1 cellular context compared by ENCODE assay signal in the genomic region with DNA sequence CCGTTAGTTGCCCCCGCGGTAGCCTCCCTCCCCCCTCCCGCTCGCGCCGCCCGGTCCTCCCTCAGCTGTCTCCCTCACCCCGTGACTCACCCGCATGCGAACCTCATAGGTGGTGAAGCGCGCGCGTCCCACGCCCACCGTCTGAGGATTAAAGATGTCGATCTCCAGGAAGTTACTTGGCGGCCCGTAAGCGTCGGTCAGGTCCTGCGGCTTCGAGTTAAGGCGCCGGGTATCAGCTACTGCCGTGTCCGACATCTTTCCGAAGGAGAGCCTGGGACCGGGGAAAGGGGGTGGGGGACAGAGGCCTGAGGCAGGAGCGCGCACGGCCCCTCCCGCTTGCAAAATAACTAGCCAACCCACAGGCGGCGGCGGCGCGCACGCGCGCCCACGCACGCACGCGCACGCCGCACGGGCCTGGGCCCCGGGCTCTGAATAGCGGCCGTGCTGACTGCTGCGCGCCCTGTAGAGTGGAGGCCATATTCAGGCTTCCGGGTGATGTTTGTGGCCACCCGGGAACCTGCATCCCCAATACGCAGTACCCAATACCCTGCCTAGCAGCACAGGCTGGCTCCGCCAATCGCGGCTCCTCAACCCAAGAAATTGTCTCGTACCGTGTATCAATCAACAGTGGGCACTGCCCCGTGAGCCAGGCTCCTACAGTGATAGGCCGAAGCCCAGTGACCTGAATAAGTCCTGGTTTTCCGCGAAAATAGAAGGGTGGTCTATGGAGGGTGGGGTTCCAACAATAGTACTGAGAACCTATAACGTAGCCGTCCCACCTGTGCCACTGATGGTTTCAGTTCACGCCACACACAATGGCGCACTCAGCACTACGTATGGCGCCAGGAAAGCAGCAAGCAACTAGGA.
TF ChIP-seq lines count a peak whose summit lies in the region.

A gene (minus strand): TSS at position 283 of the 867 bp plus-strand sequence. CDS start 28 bp downstream, at position 255.

TF ChIP-seq in K562, 482 proteins besides CTCF, POLR2A, EP300 and RAD21 (continued from another document):
- TF ChIP-seq, protein P1, sequence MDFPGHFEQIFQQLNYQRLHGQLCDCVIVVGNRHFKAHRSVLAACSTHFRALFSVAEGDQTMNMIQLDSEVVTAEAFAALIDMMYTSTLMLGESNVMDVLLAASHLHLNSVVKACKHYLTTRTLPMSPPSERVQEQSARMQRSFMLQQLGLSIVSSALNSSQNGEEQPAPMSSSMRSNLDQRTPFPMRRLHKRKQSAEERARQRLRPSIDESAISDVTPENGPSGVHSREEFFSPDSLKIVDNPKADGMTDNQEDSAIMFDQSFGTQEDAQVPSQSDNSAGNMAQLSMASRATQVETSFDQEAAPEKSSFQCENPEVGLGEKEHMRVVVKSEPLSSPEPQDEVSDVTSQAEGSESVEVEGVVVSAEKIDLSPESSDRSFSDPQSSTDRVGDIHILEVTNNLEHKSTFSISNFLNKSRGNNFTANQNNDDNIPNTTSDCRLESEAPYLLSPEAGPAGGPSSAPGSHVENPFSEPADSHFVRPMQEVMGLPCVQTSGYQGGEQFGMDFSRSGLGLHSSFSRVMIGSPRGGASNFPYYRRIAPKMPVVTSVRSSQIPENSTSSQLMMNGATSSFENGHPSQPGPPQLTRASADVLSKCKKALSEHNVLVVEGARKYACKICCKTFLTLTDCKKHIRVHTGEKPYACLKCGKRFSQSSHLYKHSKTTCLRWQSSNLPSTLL (IDR thresholded peaks at IDR 0.05), result peak; percentile 83
- TF ChIP-seq KAT7 (CRISPR knock-in tag; IDR thresholded peaks at IDR 0.05; ENCODE audit: borderline replicate concordance) (no peak), DMBX1 (CRISPR knock-in tag; IDR thresholded peaks at IDR 0.05; ENCODE audit: borderline replicate concordance) (peak; percentile 90), SAFB2 (IDR thresholded peaks at IDR 0.05; ENCODE audit: borderline replicate concordance, low read depth, low read length, severe bottlenecking) (no peak), KLF1 (tag; IDR thresholded peaks at IDR 0.05) (peak; percentile 83; the same call in 1 of the 2 replicates), BACH1 (tag; IDR thresholded peaks at IDR 0.05) (peak; percentile 80; the same call in 1 of the 2 replicates), SOX6 (IDR thresholded peaks at IDR 0.05) (peak; percentile 51; the same call in 1 of the 2 replicates), ARHGAP35 (IDR thresholded peaks at IDR 0.05; ENCODE audit: partially characterized antibody) (no peak), CBX1 (IDR thresholded peaks at IDR 0.05; ENCODE audit: low read depth) (no peak), CSDE1 (IDR thresholded peaks at IDR 0.05) (no peak), EGR1 (conservative IDR thresholded peaks at IDR 0.05) (peak; percentile 90), KLF13 (tag; IDR thresholded peaks at IDR 0.05; ENCODE audit: borderline replicate concordance, low read depth) (no peak), ZNF696 (CRISPR knock-in tag; conservative IDR thresholded peaks at IDR 0.05) (no peak), DIDO1 (tag; IDR thresholded peaks at IDR 0.05; ENCODE audit: low read depth) (peak; percentile 36; the same call in 1 of the 2 replicates), GATAD2B (IDR thresholded peaks at IDR 0.05; ENCODE audit: borderline replicate concordance) (peak; percentile 83; the same call in 1 of the 2 replicates), NR2C2 (CRISPR knock-in tag; IDR thresholded peaks at IDR 0.05) (no peak), NR2C2 (tag; IDR thresholded peaks at IDR 0.05) (peak; percentile 60; the same call in 1 of the 2 replicates), GABPB1 (CRISPR knock-in tag; IDR thresholded peaks at IDR 0.05) (no peak), CXXC5 (CRISPR knock-in tag; IDR thresholded peaks at IDR 0.05) (peak; percentile 98)
- TF ChIP-seq, protein P2, sequence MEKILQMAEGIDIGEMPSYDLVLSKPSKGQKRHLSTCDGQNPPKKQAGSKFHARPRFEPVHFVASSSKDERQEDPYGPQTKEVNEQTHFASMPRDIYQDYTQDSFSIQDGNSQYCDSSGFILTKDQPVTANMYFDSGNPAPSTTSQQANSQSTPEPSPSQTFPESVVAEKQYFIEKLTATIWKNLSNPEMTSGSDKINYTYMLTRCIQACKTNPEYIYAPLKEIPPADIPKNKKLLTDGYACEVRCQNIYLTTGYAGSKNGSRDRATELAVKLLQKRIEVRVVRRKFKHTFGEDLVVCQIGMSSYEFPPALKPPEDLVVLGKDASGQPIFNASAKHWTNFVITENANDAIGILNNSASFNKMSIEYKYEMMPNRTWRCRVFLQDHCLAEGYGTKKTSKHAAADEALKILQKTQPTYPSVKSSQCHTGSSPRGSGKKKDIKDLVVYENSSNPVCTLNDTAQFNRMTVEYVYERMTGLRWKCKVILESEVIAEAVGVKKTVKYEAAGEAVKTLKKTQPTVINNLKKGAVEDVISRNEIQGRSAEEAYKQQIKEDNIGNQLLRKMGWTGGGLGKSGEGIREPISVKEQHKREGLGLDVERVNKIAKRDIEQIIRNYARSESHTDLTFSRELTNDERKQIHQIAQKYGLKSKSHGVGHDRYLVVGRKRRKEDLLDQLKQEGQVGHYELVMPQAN (IDR thresholded peaks at IDR 0.05; ENCODE audit: borderline replicate concordance), result no peak; the same call in 1 of the 2 replicates
- TF ChIP-seq, protein P3, sequence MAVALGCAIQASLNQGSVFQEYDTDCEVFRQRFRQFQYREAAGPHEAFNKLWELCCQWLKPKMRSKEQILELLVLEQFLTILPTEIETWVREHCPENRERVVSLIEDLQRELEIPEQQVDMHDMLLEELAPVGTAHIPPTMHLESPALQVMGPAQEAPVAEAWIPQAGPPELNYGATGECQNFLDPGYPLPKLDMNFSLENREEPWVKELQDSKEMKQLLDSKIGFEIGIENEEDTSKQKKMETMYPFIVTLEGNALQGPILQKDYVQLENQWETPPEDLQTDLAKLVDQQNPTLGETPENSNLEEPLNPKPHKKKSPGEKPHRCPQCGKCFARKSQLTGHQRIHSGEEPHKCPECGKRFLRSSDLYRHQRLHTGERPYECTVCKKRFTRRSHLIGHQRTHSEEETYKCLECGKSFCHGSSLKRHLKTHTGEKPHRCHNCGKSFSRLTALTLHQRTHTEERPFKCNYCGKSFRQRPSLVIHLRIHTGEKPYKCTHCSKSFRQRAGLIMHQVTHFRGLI (CRISPR knock-in tag; IDR thresholded peaks at IDR 0.05), result 0 out of 2 replicates have a peak, but pooled peaks have one; percentile 34
- TF ChIP-seq, protein P4, sequence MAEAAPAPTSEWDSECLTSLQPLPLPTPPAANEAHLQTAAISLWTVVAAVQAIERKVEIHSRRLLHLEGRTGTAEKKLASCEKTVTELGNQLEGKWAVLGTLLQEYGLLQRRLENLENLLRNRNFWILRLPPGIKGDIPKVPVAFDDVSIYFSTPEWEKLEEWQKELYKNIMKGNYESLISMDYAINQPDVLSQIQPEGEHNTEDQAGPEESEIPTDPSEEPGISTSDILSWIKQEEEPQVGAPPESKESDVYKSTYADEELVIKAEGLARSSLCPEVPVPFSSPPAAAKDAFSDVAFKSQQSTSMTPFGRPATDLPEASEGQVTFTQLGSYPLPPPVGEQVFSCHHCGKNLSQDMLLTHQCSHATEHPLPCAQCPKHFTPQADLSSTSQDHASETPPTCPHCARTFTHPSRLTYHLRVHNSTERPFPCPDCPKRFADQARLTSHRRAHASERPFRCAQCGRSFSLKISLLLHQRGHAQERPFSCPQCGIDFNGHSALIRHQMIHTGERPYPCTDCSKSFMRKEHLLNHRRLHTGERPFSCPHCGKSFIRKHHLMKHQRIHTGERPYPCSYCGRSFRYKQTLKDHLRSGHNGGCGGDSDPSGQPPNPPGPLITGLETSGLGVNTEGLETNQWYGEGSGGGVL (CRISPR knock-in tag; IDR thresholded peaks at IDR 0.05), result no peak
- TF ChIP-seq, protein P5, sequence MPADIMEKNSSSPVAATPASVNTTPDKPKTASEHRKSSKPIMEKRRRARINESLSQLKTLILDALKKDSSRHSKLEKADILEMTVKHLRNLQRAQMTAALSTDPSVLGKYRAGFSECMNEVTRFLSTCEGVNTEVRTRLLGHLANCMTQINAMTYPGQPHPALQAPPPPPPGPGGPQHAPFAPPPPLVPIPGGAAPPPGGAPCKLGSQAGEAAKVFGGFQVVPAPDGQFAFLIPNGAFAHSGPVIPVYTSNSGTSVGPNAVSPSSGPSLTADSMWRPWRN (IDR thresholded peaks at IDR 0.05; ENCODE audit: low read depth), result peak; percentile 3; the same call in 1 of the 2 replicates
- TF ChIP-seq, protein P6, sequence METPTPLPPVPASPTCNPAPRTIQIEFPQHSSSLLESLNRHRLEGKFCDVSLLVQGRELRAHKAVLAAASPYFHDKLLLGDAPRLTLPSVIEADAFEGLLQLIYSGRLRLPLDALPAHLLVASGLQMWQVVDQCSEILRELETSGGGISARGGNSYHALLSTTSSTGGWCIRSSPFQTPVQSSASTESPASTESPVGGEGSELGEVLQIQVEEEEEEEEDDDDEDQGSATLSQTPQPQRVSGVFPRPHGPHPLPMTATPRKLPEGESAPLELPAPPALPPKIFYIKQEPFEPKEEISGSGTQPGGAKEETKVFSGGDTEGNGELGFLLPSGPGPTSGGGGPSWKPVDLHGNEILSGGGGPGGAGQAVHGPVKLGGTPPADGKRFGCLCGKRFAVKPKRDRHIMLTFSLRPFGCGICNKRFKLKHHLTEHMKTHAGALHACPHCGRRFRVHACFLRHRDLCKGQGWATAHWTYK (CRISPR knock-in tag; IDR thresholded peaks at IDR 0.05), result 0 out of 2 replicates have a peak, but pooled peaks have one; percentile 44
- TF ChIP-seq, protein P7, sequence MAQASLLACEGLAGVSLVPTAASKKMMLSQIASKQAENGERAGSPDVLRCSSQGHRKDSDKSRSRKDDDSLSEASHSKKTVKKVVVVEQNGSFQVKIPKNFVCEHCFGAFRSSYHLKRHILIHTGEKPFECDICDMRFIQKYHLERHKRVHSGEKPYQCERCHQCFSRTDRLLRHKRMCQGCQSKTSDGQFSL (CRISPR knock-in tag; IDR thresholded peaks at IDR 0.05), result no peak
- TF ChIP-seq, protein P7 (tag; IDR thresholded peaks at IDR 0.05), result no peak; a peak in 1 of 4 replicates
- TF ChIP-seq, protein P8, sequence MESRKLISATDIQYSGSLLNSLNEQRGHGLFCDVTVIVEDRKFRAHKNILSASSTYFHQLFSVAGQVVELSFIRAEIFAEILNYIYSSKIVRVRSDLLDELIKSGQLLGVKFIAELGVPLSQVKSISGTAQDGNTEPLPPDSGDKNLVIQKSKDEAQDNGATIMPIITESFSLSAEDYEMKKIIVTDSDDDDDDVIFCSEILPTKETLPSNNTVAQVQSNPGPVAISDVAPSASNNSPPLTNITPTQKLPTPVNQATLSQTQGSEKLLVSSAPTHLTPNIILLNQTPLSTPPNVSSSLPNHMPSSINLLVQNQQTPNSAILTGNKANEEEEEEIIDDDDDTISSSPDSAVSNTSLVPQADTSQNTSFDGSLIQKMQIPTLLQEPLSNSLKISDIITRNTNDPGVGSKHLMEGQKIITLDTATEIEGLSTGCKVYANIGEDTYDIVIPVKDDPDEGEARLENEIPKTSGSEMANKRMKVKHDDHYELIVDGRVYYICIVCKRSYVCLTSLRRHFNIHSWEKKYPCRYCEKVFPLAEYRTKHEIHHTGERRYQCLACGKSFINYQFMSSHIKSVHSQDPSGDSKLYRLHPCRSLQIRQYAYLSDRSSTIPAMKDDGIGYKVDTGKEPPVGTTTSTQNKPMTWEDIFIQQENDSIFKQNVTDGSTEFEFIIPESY (CRISPR knock-in tag; IDR thresholded peaks at IDR 0.05), result peak; percentile 82; the same call in 1 of the 2 replicates
- TF ChIP-seq, protein P9, sequence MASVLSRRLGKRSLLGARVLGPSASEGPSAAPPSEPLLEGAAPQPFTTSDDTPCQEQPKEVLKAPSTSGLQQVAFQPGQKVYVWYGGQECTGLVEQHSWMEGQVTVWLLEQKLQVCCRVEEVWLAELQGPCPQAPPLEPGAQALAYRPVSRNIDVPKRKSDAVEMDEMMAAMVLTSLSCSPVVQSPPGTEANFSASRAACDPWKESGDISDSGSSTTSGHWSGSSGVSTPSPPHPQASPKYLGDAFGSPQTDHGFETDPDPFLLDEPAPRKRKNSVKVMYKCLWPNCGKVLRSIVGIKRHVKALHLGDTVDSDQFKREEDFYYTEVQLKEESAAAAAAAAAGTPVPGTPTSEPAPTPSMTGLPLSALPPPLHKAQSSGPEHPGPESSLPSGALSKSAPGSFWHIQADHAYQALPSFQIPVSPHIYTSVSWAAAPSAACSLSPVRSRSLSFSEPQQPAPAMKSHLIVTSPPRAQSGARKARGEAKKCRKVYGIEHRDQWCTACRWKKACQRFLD (CRISPR knock-in tag; IDR thresholded peaks at IDR 0.05), result peak; percentile 91
